In genomic region chr16:22337849-22338248, GRCh38 we compare ENCODE assay signal across 24 cellular contexts. TPM values are rescaled to one million over a fixed set of nuclear protein-coding genes. Genes with fewer than 3 reads are reported as not detected.
DNase-seq lines count a peak whose midpoint lies in the region; ATAC-seq, FAIRE-seq and TF ChIP-seq lines count a peak whose summit lies in the region.
"Had no signal": no experiment of that assay in that cellular context is flagged by ENCODE, and none has a peak within 500 bp of the region (broad histone marks: within the 10 kb centered on the region; RNA-seq: fewer than 3 reads in every experiment).

No MANE protein-coding gene starts in this region.

- no peak overlapping the region for H3K9ac ChIP-seq in K562 (ENCODE audit: insufficient read depth in 1 of 2, low read depth in 2 of 2, low read length in 2 of 2)
- H3K9ac ChIP-seq: BLaER1 treated with 17β-estradiol and CSF1 and Interleukin-3, amounts not matched to agents 10 nM and 100 nM had no signal

- peaks cover 34% of the 10 kb centered on the region for H3K36me3 ChIP-seq in K562 (ENCODE audit: control insufficient read depth, insufficient read depth, low read length)
- H3K36me3 ChIP-seq in uterus = no peaks in the 10 kb centered on the region

- no peak overlapping the region for H3K4me2 ChIP-seq in K562 (ENCODE audit: insufficient read depth, low read length)
- H3K4me2 ChIP-seq: BLaER1 treated with 17β-estradiol and CSF1 and Interleukin-3, amounts not matched to agents 10 nM and 100 nM had no signal

- in situ Hi-C loops in K562 (cut with MboI) = no loop called here

- no peak for DNase-seq in activated CD4-positive, CD25-positive, alpha-beta regulatory T cell treated with anti-CD3 and anti-CD28 coated beads, Interleukin-2, amount 50 U/mL, for 72 hours
- no peak for DNase-seq in activated naive CD4-positive, alpha-beta T cell treated with anti-CD3 and anti-CD28 coated beads, Interleukin-2, amount 50 U/mL, for 16 hours
- DNase-seq in OCI-M1 (lab: John Stamatoyannopoulos, UW) (peak; percentile 3), K562 (ENCODE audit: extremely low read depth in 1 of 4, low spot score in 3 of 4) (no peak), uterus (no peak)
- no peak for DNase-seq in effector CD4-positive, alpha-beta T cell
- DNase-seq: 8988T; CD8-positive, alpha-beta memory T cell; DMS53; GDM1; KG1; NCI-H1105; NCI-H146; NCI-H2029 treated with DMSO at 0.1 percent for 48 hours; NCI-H345; NCI-H524; NCI-H774; Right ventricle myocardium superior had no signal

- no peak overlapping the region for H2AFZ ChIP-seq in K562 (ENCODE audit: low read depth, low read length)

- H3K4me1 ChIP-seq in K562 (replicated peaks in 1 of 2; ENCODE audit: control insufficient read depth in 2 of 2, insufficient read depth in 2 of 2, low read length in 2 of 2) (no peaks in the 10 kb centered on the region), uterus (no peaks in the 10 kb centered on the region)

- peaks cover 64% of the 10 kb centered on the region for H3K36me3 Mint-ChIP-seq in activated naive CD4-positive, alpha-beta T cell treated with anti-CD3 and anti-CD28 coated beads, Interleukin-2, amount 50 U/mL, for 24 hours

- POLR2A ChIA-PET in K562 (lab: Yijun Ruan, JAX) = interaction anchor here (1.6 kb wide), 1 partner anchor 14 kb away, joined by 9 read pairs; no protein-coding TSS in a partner anchor

- peak; percentile 36 to 38 for ATAC-seq in activated CD4-positive, CD25-positive, alpha-beta regulatory T cell treated with anti-CD3 and anti-CD28 coated beads, Interleukin-2, amount 50 U/mL, for 24 hours
- no peak for ATAC-seq in K562
- ATAC-seq: HCT116 had no signal

- H3K27ac Mint-ChIP-seq in activated naive CD4-positive, alpha-beta T cell treated with anti-CD3 and anti-CD28 coated beads, Interleukin-2, amount 50 U/mL, for 24 hours = peak overlapping the region; percentile 63

- H3K79me2 ChIP-seq in K562 (ENCODE audit: control insufficient read depth, insufficient read depth, low read length) = no peaks in the 10 kb centered on the region

- FAIRE-seq in K562 (lab: Jason Lieb, UNC) = no peak
- FAIRE-seq: GM18507, H1 had no signal

- no peak overlapping the region for H3K4me3 Mint-ChIP-seq in activated naive CD4-positive, alpha-beta T cell treated with anti-CD3 and anti-CD28 coated beads, Interleukin-2, amount 50 U/mL, for 24 hours
- H3K4me3 Mint-ChIP-seq: CD8-positive, alpha-beta memory T cell had no signal

- no peak for TF ChIP-seq CTCF in K562 (IDR thresholded peaks at IDR 0.05 in 2 of 3, conservative IDR thresholded peaks at IDR 0.05 in 1 of 3; ENCODE audit: insufficient read depth in 2 of 3, low read depth in 1 of 3, low read length in 3 of 3)
- TF ChIP-seq CTCF in uterus (IDR thresholded peaks at IDR 0.05) = no peak

- H3K27me3 Mint-ChIP-seq in activated naive CD4-positive, alpha-beta T cell treated with anti-CD3 and anti-CD28 coated beads, Interleukin-2, amount 50 U/mL, for 24 hours = no peaks in the 10 kb centered on the region
- H3K27me3 Mint-ChIP-seq: CD8-positive, alpha-beta memory T cell had no signal

- TF ChIP-seq EP300 in K562 (IDR thresholded peaks at IDR 0.05; ENCODE audit: low read length) = no peak

- H3K9me3 Mint-ChIP-seq in activated naive CD4-positive, alpha-beta T cell treated with anti-CD3 and anti-CD28 coated beads, Interleukin-2, amount 50 U/mL, for 24 hours = peaks cover 25% of the 10 kb centered on the region

- H3K9me1 ChIP-seq in K562 (ENCODE audit: control insufficient read depth, insufficient read depth, low read length) = no peaks in the 10 kb centered on the region

- H3K4me3 ChIP-seq in K562 (no peak overlapping the region), uterus (no peak overlapping the region)
- H3K4me3 ChIP-seq: BLaER1 treated with 17β-estradiol and CSF1 and Interleukin-3, amounts not matched to agents 10 nM and 100 nM had no signal

- WGBS in K562 (ENCODE audit: insufficient coverage, low coverage, missing lambda C conversion rate) = 56% methylated on average over 1 of the region's 1 CpG

- TF ChIP-seq RAD21 in K562 (CRISPR knock-in tag; conservative IDR thresholded peaks at IDR 0.05 in 1 of 2, IDR thresholded peaks at IDR 0.05 in 1 of 2) = no peak

- peaks cover 58% of the 10 kb centered on the region for H3K4me1 Mint-ChIP-seq in activated naive CD4-positive, alpha-beta T cell treated with anti-CD3 and anti-CD28 coated beads, Interleukin-2, amount 50 U/mL, for 24 hours

- H3K27ac ChIP-seq in K562 (ENCODE audit: extremely low read depth, low read depth, low read length) = no peak overlapping the region
- H3K27ac ChIP-seq in uterus = no peak overlapping the region
- H3K27ac ChIP-seq: BLaER1 treated with 17β-estradiol and CSF1 and Interleukin-3, amounts not matched to agents 10 nM and 100 nM had no signal

- TF ChIP-seq POLR2A in K562 (conservative IDR thresholded peaks at IDR 0.05) (no peak), uterus (IDR thresholded peaks at IDR 0.05) (no peak)

- H4K20me1 ChIP-seq in K562 (replicated peaks; ENCODE audit: control insufficient read depth, insufficient read depth, low read length) = no peaks in the 10 kb centered on the region
- H4K20me1 ChIP-seq: BLaER1 treated with 17β-estradiol and CSF1 and Interleukin-3, amounts not matched to agents 10 nM and 100 nM had no signal

- H3K9me3 ChIP-seq in K562 (replicated peaks; ENCODE audit: control insufficient read depth, insufficient read depth, low read depth, low read length) = peaks cover 7% of the 10 kb centered on the region
- H3K9me3 ChIP-seq in uterus = no peaks in the 10 kb centered on the region

- no peaks in the 10 kb centered on the region for H3K27me3 ChIP-seq in K562 (ENCODE audit: control insufficient read depth in 2 of 2, insufficient read depth in 2 of 2, low read length in 2 of 2)
- no peaks in the 10 kb centered on the region for H3K27me3 ChIP-seq in uterus
- H3K27me3 ChIP-seq: BLaER1 treated with 17β-estradiol and CSF1 and Interleukin-3, amounts not matched to agents 10 nM and 100 nM had no signal

- intact Hi-C loops in K562 (cut with micrococcal nuclease) (no loop called here), uterus (cut with DNase I; ENCODE audit: low total_unique reads) (no loop called here)

- CTCF ChIA-PET in K562 (lab: Yijun Ruan, JAX; ENCODE audit: low intra/inter-chr PET ratio) = no interaction called here

- no TSS peak for BruUV-seq in K562 (replicated peaks; lab: Mats Ljungman, UMichigan)

TF ChIP-seq in K562, 482 proteins besides CTCF, POLR2A, EP300 and RAD21:
- TF ChIP-seq POLR2H (tag; IDR thresholded peaks at IDR 0.05; ENCODE audit: low read depth) = 0 out of 2 replicates have a peak, but pooled peaks have one; percentile 16
- no peak for TF ChIP-seq FOXJ2 (tag; IDR thresholded peaks at IDR 0.05)
- 0 out of 2 replicates have a peak, but pooled peaks have one; percentile 19 for TF ChIP-seq ZNF507 (tag; conservative IDR thresholded peaks at IDR 0.05)

RNA-seq across cellular contexts. Expression of gene CDR2, which starts 36.6 kb away (rescaled TPM):
- 15.8 and 27.5 TPM in 2 replicates for total RNA-seq in K562 (2011; cell fraction: chromatin; rRNA removed; ENCODE audit: low replicate concordance)
- total RNA-seq in K562 (2011; cell fraction: nucleolus; rRNA removed) = 14.7 and 18.3 TPM in 2 replicates
- total RNA-seq in K562 (2011; cell fraction: nucleoplasm; rRNA removed) = 14.1 and 15.6 TPM in 2 replicates
- 18.9 and 20.5 TPM in 2 replicates for total RNA-seq in K562 (2014; rRNA removed)
- total RNA-seq in K562 (2014; rRNA removed; fragmentation: Illumina TruSeq; extraction: Trizol) = 19.9 and 20.1 TPM in 2 replicates
- total RNA-seq in K562 (2015; rRNA removed; fragmentation: Illumina TruSeq; extraction: Trizol) = 18.6 and 21.9 TPM in 2 replicates
- 22.1 and 23.1 TPM in 2 replicates for total RNA-seq in K562 (2021)
- polyA plus RNA-seq in K562 (2011; rRNA removed) = 25.6 and 30.3 TPM in 2 replicates
- 12.0 and 18.5 TPM in 2 replicates for polyA plus RNA-seq in K562 (2011; cell fraction: cytosol; rRNA removed)
- polyA plus RNA-seq in K562 (2011; cell fraction: nucleus; rRNA removed) = 8.0 and 10.4 TPM in 2 replicates
- polyA plus RNA-seq in K562 (2012) = 14.9 and 15.5 TPM in 2 replicates
- polyA plus RNA-seq in K562 (2014; fragmentation: Illumina TruSeq; extraction: Trizol) = 26.3 and 27.9 TPM in 2 replicates
- 1 to 10 TPM; 4.6 to 5.3 TPM for polyA plus RNA-seq in K562 (2014; fragmentation: Nextera tagmentation; extraction: Ambion mirVana)
- polyA plus RNA-seq in K562 (2014; rRNA removed) = 21.7 and 23.0 TPM in 2 replicates
- 37.9 and 40.4 TPM in 2 replicates for polyA minus RNA-seq in K562 (2011; rRNA and poly(A)+ RNA removed)
- 17.8 and 20.6 TPM in 2 replicates for polyA minus RNA-seq in K562 (2011; cell fraction: cytosol; rRNA and poly(A)+ RNA removed)
- 9.7 and 11.4 TPM in 2 replicates for polyA minus RNA-seq in K562 (2011; cell fraction: nucleus; rRNA and poly(A)+ RNA removed)
- total RNA-seq in uterus = 10 to 100 TPM; 12.1 to 55.7 (median 21.7) TPM

RNA-seq across cellular contexts. Expression of gene POLR3E, which starts 40.6 kb away (rescaled TPM):
- 337 and 699 TPM in 2 replicates for total RNA-seq in K562 (2011; cell fraction: chromatin; rRNA removed; ENCODE audit: low replicate concordance)
- 179 and 196 TPM in 2 replicates for total RNA-seq in K562 (2011; cell fraction: nucleolus; rRNA removed)
- total RNA-seq in K562 (2011; cell fraction: nucleoplasm; rRNA removed) = 243 and 244 TPM in 2 replicates
- 78.2 and 82.6 TPM in 2 replicates for total RNA-seq in K562 (2014; rRNA removed)
- 67.6 and 81.1 TPM in 2 replicates for total RNA-seq in K562 (2014; rRNA removed; fragmentation: Illumina TruSeq; extraction: Trizol)
- total RNA-seq in K562 (2015; rRNA removed; fragmentation: Illumina TruSeq; extraction: Trizol) = 73.9 and 83.8 TPM in 2 replicates
- 101 and 113 TPM in 2 replicates for total RNA-seq in K562 (2021)
- polyA plus RNA-seq in K562 (2011; rRNA removed) = 151 and 192 TPM in 2 replicates
- polyA plus RNA-seq in K562 (2011; cell fraction: cytosol; rRNA removed) = 128 and 145 TPM in 2 replicates
- 458 and 560 TPM in 2 replicates for polyA plus RNA-seq in K562 (2011; cell fraction: nucleus; rRNA removed)
- 62.8 and 102 TPM in 2 replicates for polyA plus RNA-seq in K562 (2012)
- 128 and 149 TPM in 2 replicates for polyA plus RNA-seq in K562 (2014; fragmentation: Illumina TruSeq; extraction: Trizol)
- polyA plus RNA-seq in K562 (2014; fragmentation: Nextera tagmentation; extraction: Ambion mirVana) = 10 to 100 TPM; 17.7 to 25.3 TPM
- polyA plus RNA-seq in K562 (2014; rRNA removed) = 77.3 and 95.9 TPM in 2 replicates
- 241 and 345 TPM in 2 replicates for polyA minus RNA-seq in K562 (2011; rRNA and poly(A)+ RNA removed)
- polyA minus RNA-seq in K562 (2011; cell fraction: cytosol; rRNA and poly(A)+ RNA removed) = 104 and 113 TPM in 2 replicates
- polyA minus RNA-seq in K562 (2011; cell fraction: nucleus; rRNA and poly(A)+ RNA removed) = 100 and 315 TPM in 2 replicates
- 100 to 1,000 TPM in 1 of 4 donors, 10 to 100 TPM in 3; 45.1 to 179 (median 64.5) TPM for total RNA-seq in uterus
